11 cellular contexts compared by ENCODE assay signal in the genomic region with DNA sequence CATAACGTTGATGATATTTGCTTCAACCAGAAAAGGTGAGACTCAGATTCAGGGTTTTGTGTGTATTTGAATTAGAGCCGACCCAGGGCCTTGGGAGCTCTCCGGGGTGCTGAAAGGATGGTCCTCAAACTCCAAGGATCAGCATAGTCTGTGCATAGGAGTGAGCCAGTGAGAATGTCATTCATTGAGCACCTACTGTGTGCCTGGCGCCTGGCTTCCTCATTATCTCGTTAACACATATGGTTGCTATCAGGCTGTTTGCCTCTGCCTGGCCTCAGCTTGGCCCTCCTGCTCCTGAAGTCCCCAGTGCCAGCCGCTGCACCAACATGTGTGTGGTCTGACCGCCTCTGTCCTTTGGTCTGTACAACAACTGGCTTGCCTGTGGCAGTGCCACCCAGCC. TPM values are rescaled to one million over a fixed set of nuclear protein-coding genes. Genes with fewer than 3 reads are reported as not detected.
DNase-seq lines count a peak whose midpoint lies in the region; ATAC-seq and TF ChIP-seq lines count a peak whose summit lies in the region.
"Had no signal": no experiment of that assay in that cellular context is flagged by ENCODE, and none has a peak within 500 bp of the region (broad histone marks: within the 10 kb centered on the region; RNA-seq: fewer than 3 reads in every experiment).

No MANE protein-coding gene starts in this region.

- no peaks in the 10 kb centered on the region for H3K36me3 ChIP-seq in stomach
- H3K36me3 ChIP-seq in MG63 = no peaks in the 10 kb centered on the region
- H3K36me3 ChIP-seq: ascending aorta had no signal

- no peaks in the 10 kb centered on the region for H3K4me1 Mint-ChIP-seq in activated CD4-positive, alpha-beta T cell treated with anti-CD3 and anti-CD28 coated beads, Interleukin-2, amount 10 ng/mL, durations not matched to agents 7 days and 5 days

- H3K9me3 ChIP-seq in stomach = peaks cover 0 to 14% (median 10%) of the 10 kb centered on the region in 4 donors
- no peaks in the 10 kb centered on the region for H3K9me3 ChIP-seq in MG63
- H3K9me3 ChIP-seq: ascending aorta had no signal

- no peak overlapping the region for H3K4me3 Mint-ChIP-seq in activated CD4-positive, alpha-beta T cell treated with anti-CD3 and anti-CD28 coated beads, Interleukin-2, amount 10 ng/mL, durations not matched to agents 7 days and 5 days
- H3K4me3 Mint-ChIP-seq: T-helper 2 cell treated with Interferon-gamma antibody and Interleukin-4, amounts not matched to agents 5 μg/mL and 100 μg/mL, for 36 hours had no signal

- intact Hi-C loops in stomach (cut with DNase I; ENCODE audit: low total_unique reads) = no loop called here

- no peaks in the 10 kb centered on the region for H3K9me3 Mint-ChIP-seq in activated CD4-positive, alpha-beta T cell treated with anti-CD3 and anti-CD28 coated beads, Interleukin-2, amount 10 ng/mL, durations not matched to agents 7 days and 5 days
- H3K9me3 Mint-ChIP-seq: T-helper 2 cell treated with Interferon-gamma antibody and Interleukin-4, amounts not matched to agents 5 μg/mL and 100 μg/mL, for 36 hours had no signal

- TF ChIP-seq CTCF in epithelial cell of esophagus (IDR thresholded peaks at IDR 0.05; ENCODE audit: insufficient read depth, low read depth, low read length, missing control alignments) (no peak), stomach (IDR thresholded peaks at IDR 0.05) (no peak)

- WGBS in stomach, 5 donors = 37 to 44% (median 42%) methylated on average over 7 of the region's 7 CpGs

- POLR2A ChIA-PET in activated CD4-positive, alpha-beta T cell treated with anti-CD3 and anti-CD28 coated beads, Interleukin-2, amount 10 ng/mL, durations not matched to agents 7 days and 5 days (lab: Charles Lee) = no interaction called here

- H3K27me3 ChIP-seq in stomach (peaks cover 5 to 70% (median 31%) of the 10 kb centered on the region in 3 donors), MG63 (no peaks in the 10 kb centered on the region)
- H3K27me3 ChIP-seq: ascending aorta had no signal

- H3K27ac ChIP-seq in stomach = no peak overlapping the region
- H3K27ac ChIP-seq: ascending aorta, parathyroid adenoma had no signal

- H3K4me3 ChIP-seq in epithelial cell of esophagus (ENCODE audit: low read length) (no peak overlapping the region), stomach (no peak overlapping the region), MG63 (no peak overlapping the region)
- H3K4me3 ChIP-seq: ascending aorta had no signal

- no peaks in the 10 kb centered on the region for H3K36me3 Mint-ChIP-seq in activated CD4-positive, alpha-beta T cell treated with anti-CD3 and anti-CD28 coated beads, Interleukin-2, amount 10 ng/mL, durations not matched to agents 7 days and 5 days (ENCODE audit: low read depth)

- peaks cover 42% of the 10 kb centered on the region for H3K27me3 Mint-ChIP-seq in activated CD4-positive, alpha-beta T cell treated with anti-CD3 and anti-CD28 coated beads, Interleukin-2, amount 10 ng/mL, durations not matched to agents 7 days and 5 days

- CTCF ChIA-PET in activated CD4-positive, alpha-beta T cell treated with anti-CD3 and anti-CD28 coated beads, Interleukin-2, amount 10 ng/mL, durations not matched to agents 7 days and 5 days (lab: Charles Lee) = no interaction called here

- ATAC-seq in HG03457 (IDR thresholded peaks at IDR 0.05; ENCODE audit: unreplicated experiment) (no peak), GM18511 (IDR thresholded peaks at IDR 0.05; ENCODE audit: unreplicated experiment) (no peak)

- no peak overlapping the region for H3K27ac Mint-ChIP-seq in activated CD4-positive, alpha-beta T cell treated with anti-CD3 and anti-CD28 coated beads, Interleukin-2, amount 10 ng/mL, durations not matched to agents 7 days and 5 days
- H3K27ac Mint-ChIP-seq: T-helper 2 cell treated with Interferon-gamma antibody and Interleukin-4, amounts not matched to agents 5 μg/mL and 100 μg/mL, for 36 hours had no signal

- peak; percentile 41 for DNase-seq in activated CD4-positive, alpha-beta T cell treated with anti-CD3 and anti-CD28 coated beads, Interleukin-2, amount 10 ng/mL, durations not matched to agents 7 days and 5 days
- no peak for DNase-seq in activated CD4-positive, alpha-beta T cell treated with anti-CD3 and anti-CD28 coated beads, Interleukin-2, amount 50 U/mL, for 1 hour
- DNase-seq in RPMI7951 (ENCODE audit: low read depth) (peak; percentile 19), epithelial cell of esophagus (ENCODE audit: low read depth) (peak; percentile 10), stomach (peak; percentile 24), MG63 (no peak)

- no peak for TF ChIP-seq EP300 in stomach (IDR thresholded peaks at IDR 0.05)

- H3K4me1 ChIP-seq in stomach = peaks cover 0 to 14% (median 8%) of the 10 kb centered on the region in 4 donors
- H3K4me1 ChIP-seq: ascending aorta, parathyroid adenoma had no signal

- no peak for TF ChIP-seq POLR2A in stomach (IDR thresholded peaks at IDR 0.05)

RNA-seq across cellular contexts. Expression of gene JAKMIP1, which starts 25.1 kb away (rescaled TPM):
- 10 to 100 TPM in 1 of 2 experiments, 1 to 10 TPM in 1; 9.6 to 10.9 TPM for total RNA-seq in activated CD4-positive, alpha-beta T cell treated with anti-CD3 and anti-CD28 coated beads, Interleukin-2, amount 10 ng/mL, durations not matched to agents 7 days and 5 days
- not detected in 2 replicates for total RNA-seq in RPMI7951 (2014; rRNA removed; shearing (Covaris generic))
- 10 to 100 TPM in 1 of 5 donors, under 1 TPM in 2, not detected in 2; 0.18 to 10.3 (median 0.87) TPM for total RNA-seq in stomach
- under 1 TPM; 0.40 to 0.62 (median 0.46) TPM for polyA plus RNA-seq in stomach
- total RNA-seq in MG63 (2014; rRNA removed; shearing (Covaris generic); ENCODE audit: low replicate concordance) = not detected in 2 replicates
- total RNA-seq: ascending aorta had no signal

RNA-seq across cellular contexts. Expression of gene WFS1, which starts 44.2 kb away (rescaled TPM):
- 1 to 10 TPM; 1.7 to 2.1 TPM for total RNA-seq in activated CD4-positive, alpha-beta T cell treated with anti-CD3 and anti-CD28 coated beads, Interleukin-2, amount 10 ng/mL, durations not matched to agents 7 days and 5 days
- total RNA-seq in RPMI7951 (2014; rRNA removed; shearing (Covaris generic)) = 28.4 and 29.4 TPM in 2 replicates
- 10 to 100 TPM; 13.8 to 60.7 (median 22.3) TPM for total RNA-seq in stomach
- 10 to 100 TPM in 1 of 3 donors, 1 to 10 TPM in 2; 4.1 to 11.6 (median 6.2) TPM for polyA plus RNA-seq in stomach
- total RNA-seq in MG63 (2014; rRNA removed; shearing (Covaris generic); ENCODE audit: low replicate concordance) = 7.1 and 7.6 TPM in 2 replicates

Comparison
In these comparisons a context has a peak if more than half of its experiments do, and no peak if none do; other contexts are left out.
1. DNase-seq: peak in activated CD4-positive, alpha-beta T cell treated with anti-CD3 and anti-CD28 coated beads, Interleukin-2, amount 10 ng/mL, durations not matched to agents 7 days and 5 days (single experiment), RPMI7951 (single experiment), epithelial cell of esophagus (single experiment) and stomach (single experiment); none in activated CD4-positive, alpha-beta T cell treated with anti-CD3 and anti-CD28 coated beads, Interleukin-2, amount 50 U/mL, for 1 hour (single experiment) and MG63 (single experiment).